9 cellular contexts compared by ENCODE assay signal in the genomic region with DNA sequence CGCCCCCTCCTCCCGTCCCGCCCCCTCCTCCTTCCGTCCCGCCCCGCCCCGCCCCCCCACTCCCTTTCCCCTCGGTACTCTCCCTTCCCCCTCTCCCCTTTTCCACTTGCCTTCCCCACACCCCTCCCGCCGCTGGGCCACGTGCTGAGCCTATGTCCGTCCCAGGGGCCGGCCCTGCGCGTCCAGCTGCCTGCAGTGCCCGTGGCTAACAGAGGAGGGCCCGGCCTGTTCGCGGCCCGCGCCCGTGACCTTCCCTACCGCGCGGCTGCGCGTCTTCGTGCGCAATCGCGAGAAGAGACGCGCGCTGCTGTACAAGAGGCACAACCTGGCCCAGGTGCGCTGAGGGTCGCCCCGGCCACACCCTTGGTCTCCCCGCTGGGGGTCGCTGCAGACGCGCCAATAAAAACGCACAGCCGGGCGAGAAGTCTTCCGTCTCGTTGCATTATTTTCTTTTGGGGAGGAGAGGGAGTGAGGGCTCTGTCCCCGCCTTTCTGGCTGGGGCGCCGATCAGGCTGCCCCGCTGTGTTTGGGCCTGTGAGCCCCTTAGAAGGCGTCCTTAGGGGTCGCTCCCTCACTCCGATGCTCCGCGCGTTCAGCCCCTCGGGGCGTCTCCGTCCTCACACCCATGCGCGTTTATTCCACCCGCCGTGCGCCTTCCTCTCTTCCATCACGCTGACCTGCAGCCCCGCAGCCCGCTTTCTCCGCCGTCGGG. TPM values are rescaled to one million over a fixed set of nuclear protein-coding genes. Genes with fewer than 3 reads are reported as not detected.
DNase-seq lines count a peak whose midpoint lies in the region; ATAC-seq and TF ChIP-seq lines count a peak whose summit lies in the region.
"Had no signal": no experiment of that assay in that cellular context is flagged by ENCODE, and none has a peak within 500 bp of the region (broad histone marks: within the 10 kb centered on the region; RNA-seq: fewer than 3 reads in every experiment).

No MANE protein-coding gene starts in this region.

- peaks cover 5% of the 10 kb centered on the region for H3K36me3 Mint-ChIP-seq in activated T-helper 17 cell treated with anti-CD3 and anti-CD28 coated beads, Interleukin-2, amount 50 U/mL, for 72 hours (ENCODE audit: low read depth)
- no peaks in the 10 kb centered on the region for H3K36me3 Mint-ChIP-seq in natural killer cell treated with Interleukin-12 subunit alpha and Interleukin-12 subunit beta and Interleukin-15 and Interleukin-18, amount 100 ng/mL, for 72 hours

- peak; percentile 62 for ATAC-seq in Right ventricle myocardium inferior
- peak; percentile 76 for ATAC-seq in activated T-helper 17 cell treated with anti-CD3 and anti-CD28 coated beads, Interleukin-2, amount 50 U/mL, for 72 hours (replicated peaks)
- peak; percentile 25 to 55 for ATAC-seq in natural killer cell treated with Interleukin-12 subunit alpha and Interleukin-12 subunit beta and Interleukin-15 and Interleukin-18, amount 100 ng/mL, for 72 hours
- ATAC-seq in GM18870 (IDR thresholded peaks at IDR 0.05; ENCODE audit: unreplicated experiment), result no peak

- peak overlapping the region; percentile 67 for H3K4me3 ChIP-seq in fibroblast of the aortic adventitia (ENCODE audit: low read depth, low read length)
- H3K4me3 ChIP-seq in stomach smooth muscle (ENCODE audit: low read length in 2 of 2), result peak overlapping the region; percentile 71 to 77

- no peak overlapping the region for H3K27ac Mint-ChIP-seq in activated T-helper 17 cell treated with anti-CD3 and anti-CD28 coated beads, Interleukin-2, amount 50 U/mL, for 72 hours
- no peak overlapping the region for H3K27ac Mint-ChIP-seq in natural killer cell treated with Interleukin-12 subunit alpha and Interleukin-12 subunit beta and Interleukin-15 and Interleukin-18, amount 100 ng/mL, for 72 hours

- peak overlapping the region; percentile 52 to 62 for H3K9ac ChIP-seq in stomach smooth muscle (ENCODE audit: low read length in 2 of 2)

- peak; percentile 67 for TF ChIP-seq CTCF in fibroblast of the aortic adventitia (IDR thresholded peaks at IDR 0.05; ENCODE audit: insufficient read depth, low read length)

- DNase-seq in Right ventricle myocardium inferior (ENCODE audit: missing footprints), result peak; percentile 88
- no peak for DNase-seq in cardiac septum (ENCODE audit: low spot score)
- DNase-seq in NOMO-1 treated with DMSO at 0.1 percent for 48 hours (lab: John Stamatoyannopoulos, UW; ENCODE audit: unreplicated experiment), result peak; percentile 58
- DNase-seq in fibroblast of the aortic adventitia (ENCODE audit: low read depth), result peak; percentile 81
- no peak for DNase-seq in natural killer cell treated with Interleukin-12 subunit alpha and Interleukin-12 subunit beta and Interleukin-15 and Interleukin-18, amount 100 ng/mL, for 72 hours (ENCODE audit: low spot score)

- H3K36me3 ChIP-seq in stomach smooth muscle (ENCODE audit: control insufficient read depth in 2 of 2, insufficient read depth in 2 of 2, low read length in 2 of 2), result no peaks in the 10 kb centered on the region

- peaks cover 0 to 6% of the 10 kb centered on the region in 2 donors for H3K9me3 ChIP-seq in stomach smooth muscle (ENCODE audit: control insufficient read depth in 2 of 2, low read length in 2 of 2)

- peaks cover 22% of the 10 kb centered on the region for H3K4me1 ChIP-seq in stomach smooth muscle (ENCODE audit: control insufficient read depth, insufficient read depth, low read length)

- no peaks in the 10 kb centered on the region for H3K4me1 Mint-ChIP-seq in activated T-helper 17 cell treated with anti-CD3 and anti-CD28 coated beads, Interleukin-2, amount 50 U/mL, for 72 hours
- H3K4me1 Mint-ChIP-seq in natural killer cell treated with Interleukin-12 subunit alpha and Interleukin-12 subunit beta and Interleukin-15 and Interleukin-18, amount 100 ng/mL, for 72 hours (ENCODE audit: low read depth in 2 of 2), result peaks cover 5 to 6% of the 10 kb centered on the region in 2 donors

- intact Hi-C loops in Right ventricle myocardium inferior (cut with DNase I), result loop anchor here (5.0 to 10.0 kb wide), 2 partner anchors 79 to 106 kb away; partner anchors contain the start of gene RNF187
- intact Hi-C loops in cardiac septum (cut with DNase I), result no loop called here

- H3K27me3 Mint-ChIP-seq in activated T-helper 17 cell treated with anti-CD3 and anti-CD28 coated beads, Interleukin-2, amount 50 U/mL, for 72 hours, result peaks cover 5% of the 10 kb centered on the region
- peaks cover 12 to 15% of the 10 kb centered on the region in 2 donors for H3K27me3 Mint-ChIP-seq in natural killer cell treated with Interleukin-12 subunit alpha and Interleukin-12 subunit beta and Interleukin-15 and Interleukin-18, amount 100 ng/mL, for 72 hours

- no peaks in the 10 kb centered on the region for H3K9me3 Mint-ChIP-seq in activated T-helper 17 cell treated with anti-CD3 and anti-CD28 coated beads, Interleukin-2, amount 50 U/mL, for 72 hours
- H3K9me3 Mint-ChIP-seq in natural killer cell treated with Interleukin-12 subunit alpha and Interleukin-12 subunit beta and Interleukin-15 and Interleukin-18, amount 100 ng/mL, for 72 hours, result no peaks in the 10 kb centered on the region

- H3K27ac ChIP-seq in stomach smooth muscle (ENCODE audit: low read length), result no peak overlapping the region

- peaks cover 0 to 2% of the 10 kb centered on the region in 2 donors for H3K27me3 ChIP-seq in stomach smooth muscle (ENCODE audit: control insufficient read depth in 1 of 2, insufficient read depth in 2 of 2, low read length in 2 of 2)

- peak overlapping the region; percentile 87 for H3K4me3 Mint-ChIP-seq in activated T-helper 17 cell treated with anti-CD3 and anti-CD28 coated beads, Interleukin-2, amount 50 U/mL, for 72 hours
- peak overlapping the region; percentile 74 for H3K4me3 Mint-ChIP-seq in natural killer cell treated with Interleukin-12 subunit alpha and Interleukin-12 subunit beta and Interleukin-15 and Interleukin-18, amount 100 ng/mL, for 72 hours

RNA-seq across cellular contexts. Expression of gene TRIM11, which starts 28.0 kb away (rescaled TPM):
- total RNA-seq in Right ventricle myocardium inferior, result 7.7 TPM
- 7.3 TPM for total RNA-seq in cardiac septum
- 10 to 100 TPM; 41.7 to 48.6 TPM for total RNA-seq in activated T-helper 17 cell treated with anti-CD3 and anti-CD28 coated beads, Interleukin-2, amount 50 U/mL, for 72 hours
- 16.2 and 53.1 TPM in 2 replicates for total RNA-seq in fibroblast of the aortic adventitia (ENCODE audit: low replicate concordance)
- 10 to 100 TPM; 69.2 to 84.7 TPM for total RNA-seq in natural killer cell treated with Interleukin-12 subunit alpha and Interleukin-12 subunit beta and Interleukin-15 and Interleukin-18, amount 100 ng/mL, for 72 hours

RNA-seq across cellular contexts. Expression of gene TRIM17, which starts 38.1 kb away (rescaled TPM):
- total RNA-seq in Right ventricle myocardium inferior (0.38 TPM), cardiac septum (0.46 TPM), fibroblast of the aortic adventitia (ENCODE audit: low replicate concordance) (7.0 TPM in 1 of 2 replicates, not detected in the other)
- 1 to 10 TPM; 1.7 to 1.9 TPM for total RNA-seq in activated T-helper 17 cell treated with anti-CD3 and anti-CD28 coated beads, Interleukin-2, amount 50 U/mL, for 72 hours
- total RNA-seq in natural killer cell treated with Interleukin-12 subunit alpha and Interleukin-12 subunit beta and Interleukin-15 and Interleukin-18, amount 100 ng/mL, for 72 hours, result 1 to 10 TPM; 2.0 to 2.2 TPM
- total RNA-seq: subcutaneous adipose tissue had no signal

Comparison
In these comparisons a context has a peak if more than half of its experiments do, and no peak if none do; other contexts are left out.
1. DNase-seq: peak in Right ventricle myocardium inferior (single experiment), NOMO-1 treated with DMSO at 0.1 percent for 48 hours (single experiment) and fibroblast of the aortic adventitia (single experiment); none in cardiac septum (single experiment) and natural killer cell treated with Interleukin-12 subunit alpha and Interleukin-12 subunit beta and Interleukin-15 and Interleukin-18, amount 100 ng/mL, for 72 hours (single experiment).